Comparison of ENCODE assay signal across 1 cellular context in the genomic region with DNA sequence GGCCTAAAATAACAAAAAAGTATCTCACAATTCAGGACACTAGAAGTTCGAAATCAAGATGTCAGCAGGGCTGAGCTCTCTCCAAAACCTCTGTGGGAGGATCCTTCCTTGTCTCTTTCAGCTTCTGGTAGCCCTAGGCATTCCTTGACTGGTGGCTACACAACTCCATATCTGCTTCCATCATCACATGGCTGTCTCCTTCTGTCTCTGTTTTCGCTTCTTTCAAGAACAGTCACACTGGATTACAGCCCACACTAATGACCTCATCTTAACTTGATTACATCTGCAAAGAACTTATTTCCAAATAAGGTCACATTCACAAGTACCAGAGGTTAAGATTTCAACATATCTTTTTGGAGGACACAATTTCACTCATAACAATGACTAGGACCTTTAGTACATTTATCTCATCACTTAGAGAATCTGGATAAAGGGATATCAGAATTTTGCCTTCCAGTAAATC.
TF ChIP-seq lines count a peak whose summit lies in the region.

No MANE protein-coding gene starts in this region.

TF ChIP-seq in SK-N-SH treated with all-trans-retinoic acid at 6 μM for 48 hours, 23 proteins besides CTCF, POLR2A, EP300 and RAD21 (continued from another document):
- TF ChIP-seq POU6F1 (CRISPR knock-in tag; IDR thresholded peaks at IDR 0.05; ENCODE audit: borderline replicate concordance, low read depth) (no peak), ZNF565 (CRISPR knock-in tag; conservative IDR thresholded peaks at IDR 0.05; ENCODE audit: low read depth) (no peak), SNAI2 (CRISPR knock-in tag; IDR thresholded peaks at IDR 0.05) (no peak), PPARA (CRISPR knock-in tag; IDR thresholded peaks at IDR 0.05; ENCODE audit: borderline replicate concordance) (no peak), CSDC2 (CRISPR knock-in tag; IDR thresholded peaks at IDR 0.05) (no peak), ESRRG (CRISPR knock-in tag; IDR thresholded peaks at IDR 0.05) (no peak), BACH2 (CRISPR knock-in tag; IDR thresholded peaks at IDR 0.05; ENCODE audit: borderline replicate concordance) (no peak), TCF4 (CRISPR knock-in tag; IDR thresholded peaks at IDR 0.05; ENCODE audit: borderline replicate concordance) (no peak), GLIS3 (CRISPR knock-in tag; IDR thresholded peaks at IDR 0.05) (no peak), ZC3H10 (CRISPR knock-in tag; IDR thresholded peaks at IDR 0.05) (no peak)
